In genomic region chrX:22060451-22060940, GRCh38 we compare ENCODE assay signal across 10 cellular contexts. TPM values are rescaled to one million over a fixed set of nuclear protein-coding genes. Genes with fewer than 3 reads are reported as not detected.
A peak's percentile ranks its signal among the peaks of the same experiment; 100 is the strongest.
DNase-seq lines count a peak whose midpoint lies in the region; ATAC-seq, FAIRE-seq and TF ChIP-seq lines count a peak whose summit lies in the region.
"Had no signal": no experiment of that assay in that cellular context is flagged by ENCODE, and none has a peak within 500 bp of the region (broad histone marks: within the 10 kb centered on the region; RNA-seq: fewer than 3 reads in every experiment).

No MANE protein-coding gene starts in this region.

- H3K36me3 ChIP-seq in HCT116 (ENCODE audit: control insufficient read depth in 1 of 2, insufficient read depth in 2 of 2, low read length in 2 of 2) (no peaks in the 10 kb centered on the region), body of pancreas (replicated peaks in 1 of 2; ENCODE audit: insufficient read depth in 1 of 2, low read depth in 2 of 2) (no peaks in the 10 kb centered on the region), SJCRH30 (no peaks in the 10 kb centered on the region)

- TF ChIP-seq CTCF in HCT116 (IDR thresholded peaks at IDR 0.05 in 2 of 3, conservative IDR thresholded peaks at IDR 0.05 in 1 of 3; ENCODE audit: borderline replicate concordance in 1 of 3, insufficient read depth in 1 of 3, low read depth in 2 of 3, low read length in 2 of 3) (no peak), NB4 (IDR thresholded peaks at IDR 0.05; ENCODE audit: low read depth, low read length) (no peak), body of pancreas (IDR thresholded peaks at IDR 0.05) (no peak)

- intact Hi-C loops in HCT116 (cut with micrococcal nuclease) (no loop called here), body of pancreas (cut with DNase I) (no loop called here)

- H3K27me3 ChIP-seq in HCT116 (ENCODE audit: insufficient read depth, low read length) = no peaks in the 10 kb centered on the region
- H3K27me3 ChIP-seq in body of pancreas = no peaks in the 10 kb centered on the region
- no peaks in the 10 kb centered on the region for H3K27me3 ChIP-seq in SJCRH30

- H3K27ac ChIP-seq in HCT116 (ENCODE audit: low read depth, low read length) = no peak overlapping the region
- no peak overlapping the region for H3K27ac ChIP-seq in body of pancreas
- no peak overlapping the region for H3K27ac ChIP-seq in SJCRH30

- no peaks in the 10 kb centered on the region for H4K20me1 ChIP-seq in HCT116 (ENCODE audit: insufficient read depth)

- RAD21 ChIA-PET in HCT116 (lab: Charles Lee; ENCODE audit: low non-redundant PET in 1 of 2, low total read pairs in 2 of 2, uncharacterized antibody in 2 of 2, unreplicated experiment in 2 of 2) = no interaction called here

- H3K4me1 ChIP-seq in HCT116 (ENCODE audit: control insufficient read depth in 1 of 2, insufficient read depth in 2 of 2, low read length in 2 of 2) = peaks cover 0 to 10% of the 10 kb centered on the region in 2 experiments; a peak in 1 of 4 replicates
- no peaks in the 10 kb centered on the region for H3K4me1 ChIP-seq in body of pancreas
- peaks cover 9% of the 10 kb centered on the region; the same call in 1 of the 2 replicates for H3K4me1 ChIP-seq in SJCRH30

- FAIRE-seq in GM18507 (lab: Jason Lieb, UNC) = peak; percentile 83
- FAIRE-seq: H1 had no signal

- CTCF ChIA-PET in HCT116 (lab: Charles Lee) = interaction anchor here (1.0 kb wide), 1 partner anchor 21 kb away, joined by 3 read pairs; no protein-coding TSS in a partner anchor

- H2AFZ ChIP-seq in HCT116 (ENCODE audit: low read depth, low read length, poor library complexity, severe bottlenecking) = no peak overlapping the region

- 50 to 63% methylated on average over 1 of the region's 1 CpG for WGBS in body of pancreas, 2 donors

- POLR2A ChIA-PET in HCT116 (lab: Charles Lee) = no interaction called here

- no peak for TF ChIP-seq RAD21 in HCT116 (IDR thresholded peaks at IDR 0.05; ENCODE audit: low read depth)

- no peaks in the 10 kb centered on the region for H3K9me3 ChIP-seq in HCT116 (ENCODE audit: control insufficient read depth in 1 of 2, insufficient read depth in 1 of 2, low read depth in 1 of 2, low read length in 2 of 2)
- H3K9me3 ChIP-seq in body of pancreas = no peaks in the 10 kb centered on the region
- no peaks in the 10 kb centered on the region for H3K9me3 ChIP-seq in SJCRH30 (replicated peaks)

- H3K4me3 ChIP-seq in HCT116 (replicated peaks in 1 of 2; ENCODE audit: low read depth in 1 of 2, low read length in 2 of 2) (no peak overlapping the region), NB4 (ENCODE audit: low read depth, low read length) (no peak overlapping the region), body of pancreas (no peak overlapping the region), SJCRH30 (no peak overlapping the region)

- H3K4me2 ChIP-seq in HCT116 (ENCODE audit: low read length) = peak overlapping the region; percentile 26; the same call in 1 of the 2 replicates

- H3K9ac ChIP-seq in HCT116 (ENCODE audit: low read length) = no peak overlapping the region

- no TSS peak for BruUV-seq in HCT116 (replicated peaks; lab: Mats Ljungman, UMichigan)

- DNase-seq in GM18507 (ENCODE audit: extremely low spot score, insufficient read length, low read depth) (no peak), HCT116 (ENCODE audit: low read depth, low spot score) (no peak), NB4 (ENCODE audit: low read depth) (peak; percentile 35), iris pigment epithelial cell (ENCODE audit: low read depth) (peak; percentile 19), body of pancreas (no peak), SJCRH30 (no peak), SKM-1 treated with dmso at 0.1 percent for 144 hours (lab: John Stamatoyannopoulos, UW; ENCODE audit: unreplicated experiment) (no peak)
- DNase-seq in effector CD8-positive, alpha-beta T cell (lab: John Stamatoyannopoulos, UW) = no peak
- DNase-seq: T1000 had no signal

- H3K9me2 ChIP-seq in HCT116 (ENCODE audit: insufficient read depth) = no peaks in the 10 kb centered on the region

- H3K79me2 ChIP-seq in HCT116 (ENCODE audit: insufficient read depth, low read length) = no peaks in the 10 kb centered on the region

- no peak for TF ChIP-seq POLR2A in HCT116 (IDR thresholded peaks at IDR 0.05; ENCODE audit: borderline replicate concordance, extremely low read depth, insufficient read depth, insufficient read length)
- TF ChIP-seq POLR2A in NB4 (IDR thresholded peaks at IDR 0.05; ENCODE audit: extremely low read depth, insufficient read length) = no peak
- TF ChIP-seq POLR2A in body of pancreas (IDR thresholded peaks at IDR 0.05) = no peak

- ATAC-seq in HCT116 (no peak), body of pancreas (no peak)

TF ChIP-seq in HCT116, 20 proteins besides CTCF, POLR2A, EP300 and RAD21:
- TF ChIP-seq ZFX (IDR thresholded peaks at IDR 0.05) (no peak), EGR1 (IDR thresholded peaks at IDR 0.05; ENCODE audit: low read depth) (no peak), CBX3 (IDR thresholded peaks at IDR 0.05; ENCODE audit: low read depth) (no peak), SRF (IDR thresholded peaks at IDR 0.05; ENCODE audit: low read depth) (no peak)

RNA-seq across cellular contexts. Expression of gene PHEX, which starts 28.4 kb away (rescaled TPM):
- total RNA-seq in HCT116 (2021; ENCODE audit: unreplicated experiment) (0.27 TPM), body of pancreas (not detected)
- 0.09 and 0.14 TPM in 2 replicates for polyA plus RNA-seq in HCT116 (2012)
- total RNA-seq in SJCRH30 (2014; rRNA removed; shearing (Covaris generic)) = 0.73 and 1.1 TPM in 2 replicates

Comparison
In these comparisons a context has a peak if more than half of its experiments do, and no peak if none do; other contexts are left out.
1. DNase-seq: peak in NB4 (single experiment) and iris pigment epithelial cell (single experiment); none in GM18507 (single experiment), HCT116 (single experiment), body of pancreas (0 of 4), SJCRH30 (0 of 2), effector CD8-positive, alpha-beta T cell (single experiment) and SKM-1 treated with dmso at 0.1 percent for 144 hours (single experiment).